1 cellular context compared by ENCODE assay signal in genomic region chr22:23789638-23790037, GRCh38.
TF ChIP-seq lines count a peak whose summit lies in the region.

No MANE protein-coding gene starts in this region.

TF ChIP-seq in HepG2, 621 proteins besides CTCF, POLR2A, EP300 and RAD21 (continued from another document and continues in another):
- TF ChIP-seq THRA (CRISPR knock-in tag; IDR thresholded peaks at IDR 0.05; ENCODE audit: borderline replicate concordance) (peak; percentile 56; the same call in 1 of the 2 replicates), ZNF317 (CRISPR knock-in tag; IDR thresholded peaks at IDR 0.05) (no peak), ZFX (CRISPR knock-in tag; IDR thresholded peaks at IDR 0.05; ENCODE audit: low read depth) (peak; percentile 49; the same call in 1 of the 2 replicates), MAX (IDR thresholded peaks at IDR 0.05) (0 out of 2 replicates have a peak, but pooled peaks have one; percentile 30), ARNTL (CRISPR knock-in tag; IDR thresholded peaks at IDR 0.05) (0 out of 2 replicates have a peak, but pooled peaks have one; percentile 36), AHDC1 (CRISPR knock-in tag; IDR thresholded peaks at IDR 0.05; ENCODE audit: borderline replicate concordance) (no peak), FOXO4 (CRISPR knock-in tag; conservative IDR thresholded peaks at IDR 0.05) (no peak), NR2C2 (CRISPR knock-in tag; IDR thresholded peaks at IDR 0.05; ENCODE audit: borderline replicate concordance) (peak; percentile 31; the same call in 1 of the 2 replicates), ISL2 (CRISPR knock-in tag; IDR thresholded peaks at IDR 0.05) (peak; percentile 28; the same call in 1 of the 2 replicates), MEIS2 (CRISPR knock-in tag; IDR thresholded peaks at IDR 0.05) (no peak), ZIK1 (CRISPR knock-in tag; IDR thresholded peaks at IDR 0.05; ENCODE audit: borderline replicate concordance, low read depth) (no peak), ZNF652 (CRISPR knock-in tag; IDR thresholded peaks at IDR 0.05; ENCODE audit: borderline replicate concordance, low read depth) (no peak), FOXJ3 (CRISPR knock-in tag; IDR thresholded peaks at IDR 0.05; ENCODE audit: borderline replicate concordance) (0 out of 2 replicates have a peak, but pooled peaks have one; percentile 16), POLR2G (IDR thresholded peaks at IDR 0.05; ENCODE audit: low read depth, low read length) (no peak), MED1 (CRISPR knock-in tag; IDR thresholded peaks at IDR 0.05) (0 out of 2 replicates have a peak, but pooled peaks have one; percentile 16), ZBTB14 (CRISPR knock-in tag; IDR thresholded peaks at IDR 0.05) (0 out of 2 replicates have a peak, but pooled peaks have one; percentile 45), NR0B2 (CRISPR knock-in tag; IDR thresholded peaks at IDR 0.05) (no peak), ZNF703 (CRISPR knock-in tag; IDR thresholded peaks at IDR 0.05; ENCODE audit: borderline replicate concordance) (no peak), TFAP4 (IDR thresholded peaks at IDR 0.05; ENCODE audit: borderline replicate concordance, low read depth) (peak; percentile 89), ZNF121 (CRISPR knock-in tag; IDR thresholded peaks at IDR 0.05) (no peak), SIN3A (IDR thresholded peaks at IDR 0.05; ENCODE audit: borderline replicate concordance, low read depth, low read length) (peak; percentile 57; the same call in 1 of the 2 replicates), RXRA (CRISPR knock-in tag; IDR thresholded peaks at IDR 0.05) (peak; percentile 52; the same call in 1 of the 2 replicates), ZNF747 (CRISPR knock-in tag; IDR thresholded peaks at IDR 0.05; ENCODE audit: borderline replicate concordance) (0 out of 2 replicates have a peak, but pooled peaks have one; percentile 43), HOXA3 (CRISPR knock-in tag; IDR thresholded peaks at IDR 0.05) (0 out of 2 replicates have a peak, but pooled peaks have one; percentile 30), FOXM1 (CRISPR knock-in tag; IDR thresholded peaks at IDR 0.05) (no peak), SNAPC5 (CRISPR knock-in tag; IDR thresholded peaks at IDR 0.05; ENCODE audit: borderline replicate concordance) (no peak), ZNF775 (CRISPR knock-in tag; IDR thresholded peaks at IDR 0.05; ENCODE audit: borderline replicate concordance) (no peak), ZNF724P (CRISPR knock-in tag; IDR thresholded peaks at IDR 0.05; ENCODE audit: borderline replicate concordance) (no peak), ZMYM3 (CRISPR knock-in tag; IDR thresholded peaks at IDR 0.05) (no peak), TRIM24 (CRISPR knock-in tag; IDR thresholded peaks at IDR 0.05) (no peak), WIZ (CRISPR knock-in tag; IDR thresholded peaks at IDR 0.05) (no peak), JUND (CRISPR knock-in tag; IDR thresholded peaks at IDR 0.05) (no peak), XRCC5 (optimal IDR thresholded peaks at IDR 0.05; ENCODE audit: low read length) (peak; percentile 77), FOSL2 (CRISPR knock-in tag; IDR thresholded peaks at IDR 0.05) (0 out of 2 replicates have a peak, but pooled peaks have one; percentile 25), YY1 (IDR thresholded peaks at IDR 0.05; ENCODE audit: insufficient read depth, insufficient replicate concordance, low read depth, low read length) (peak; percentile 48), HDAC1 (CRISPR knock-in tag; IDR thresholded peaks at IDR 0.05) (no peak), CBX5 (CRISPR knock-in tag; IDR thresholded peaks at IDR 0.05; ENCODE audit: borderline replicate concordance) (no peak), ZBTB34 (CRISPR knock-in tag; IDR thresholded peaks at IDR 0.05) (no peak), HNRNPH1 (optimal IDR thresholded peaks at IDR 0.05; ENCODE audit: low read depth, low read length) (no peak), TP53 (CRISPR knock-in tag; conservative IDR thresholded peaks at IDR 0.05) (no peak), FOXO1 (CRISPR knock-in tag; IDR thresholded peaks at IDR 0.05) (0 out of 2 replicates have a peak, but pooled peaks have one; percentile 22), ZNF17 (CRISPR knock-in tag; IDR thresholded peaks at IDR 0.05) (no peak), ZNF530 (CRISPR knock-in tag; IDR thresholded peaks at IDR 0.05; ENCODE audit: low read depth) (no peak), UBTF (CRISPR knock-in tag; IDR thresholded peaks at IDR 0.05) (0 out of 2 replicates have a peak, but pooled peaks have one; percentile 44), AKAP8 (CRISPR knock-in tag; IDR thresholded peaks at IDR 0.05) (no peak), ZNF644 (CRISPR knock-in tag; IDR thresholded peaks at IDR 0.05; ENCODE audit: low read depth) (peak; percentile 52; the same call in 1 of the 2 replicates), SMC3 (IDR thresholded peaks at IDR 0.05; ENCODE audit: low read length) (peak; percentile 92), NR2F6 (IDR thresholded peaks at IDR 0.05) (no peak), NR2F6 (CRISPR knock-in tag; IDR thresholded peaks at IDR 0.05) (peak; percentile 33), SRSF9 (IDR thresholded peaks at IDR 0.05; ENCODE audit: borderline replicate concordance, insufficient read depth, low read depth, low read length, poor library complexity, severe bottlenecking) (no peak), ZNF230 (CRISPR knock-in tag; IDR thresholded peaks at IDR 0.05) (no peak)
